13 cellular contexts compared by ENCODE assay signal in the genomic region with DNA sequence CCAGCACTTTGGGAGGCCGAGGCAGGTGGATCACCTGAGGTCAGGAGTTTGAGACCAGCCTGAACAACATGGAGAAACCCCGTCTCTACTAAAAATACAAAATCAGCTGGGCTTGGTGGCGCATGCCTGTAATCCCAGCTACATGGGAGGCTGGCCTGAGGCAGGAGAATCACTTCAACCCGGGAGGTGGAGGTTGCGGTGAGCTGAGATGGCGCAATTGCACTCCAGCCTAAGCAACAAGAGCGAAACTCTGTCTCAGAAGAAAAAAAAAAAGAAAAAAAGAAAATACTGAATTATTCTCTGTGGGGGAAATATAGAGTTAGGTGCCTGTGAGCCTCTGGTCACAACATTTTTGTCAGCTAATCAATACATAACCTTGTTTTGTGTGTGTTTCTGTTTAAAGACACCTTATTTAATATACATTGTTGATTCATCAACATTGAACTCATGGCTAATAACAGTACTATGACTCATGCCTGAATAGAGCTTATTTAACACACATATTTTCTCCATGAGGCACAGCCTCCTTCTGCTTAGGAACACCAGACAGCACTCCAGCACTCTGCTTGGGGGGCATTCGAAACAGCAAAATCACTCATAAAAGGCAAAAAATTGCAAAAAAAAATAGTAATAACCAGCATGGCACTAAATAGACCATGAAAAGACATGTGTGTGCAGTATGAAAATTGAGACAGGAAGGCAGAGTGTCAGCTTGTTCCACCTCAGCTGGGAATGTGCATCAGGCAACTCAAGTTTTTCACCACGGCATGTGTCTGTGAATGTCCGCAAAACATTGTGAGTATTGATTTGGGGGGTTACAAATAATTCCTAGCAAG. TPM values are rescaled to one million over a fixed set of nuclear protein-coding genes. Genes with fewer than 3 reads are reported as not detected.
DNase-seq lines count a peak whose midpoint lies in the region; ATAC-seq and TF ChIP-seq lines count a peak whose summit lies in the region.
"Had no signal": no experiment of that assay in that cellular context is flagged by ENCODE, and none has a peak within 500 bp of the region (broad histone marks: within the 10 kb centered on the region; RNA-seq: fewer than 3 reads in every experiment).

A gene (plus strand): TSS at position 519 of the 836 bp plus-strand sequence. CDS start 214 bp downstream, at position 733.

- H3K4me2 ChIP-seq in OCI-LY7 (ENCODE audit: low read length), result no peak within 1 kb of the TSS

- no peaks in the 10 kb centered on the region for H3K27me3 ChIP-seq in suprapubic skin

- H3K4me1 ChIP-seq in suprapubic skin (peaks cover 12% of the 10 kb centered on the region), OCI-LY7 (ENCODE audit: insufficient read depth, low read length, poor library complexity, severe bottlenecking) (no peaks in the 10 kb centered on the region)
- H3K4me1 ChIP-seq: adrenal gland, parathyroid adenoma had no signal

- H3K27me3 Mint-ChIP-seq in activated T-cell treated with anti-CD3 and anti-CD28 coated beads, Interleukin-2, amount 50 U/mL, for 72 hours (ENCODE audit: low read depth), result peaks cover 7% of the 10 kb centered on the region
- H3K27me3 Mint-ChIP-seq in activated T-cell treated with anti-CD3 and anti-CD28 coated beads, Interleukin-2, amount 50 U/mL, for 24 hours, result peaks cover 12% of the 10 kb centered on the region

- no peak for TF ChIP-seq POLR2A in suprapubic skin (IDR thresholded peaks at IDR 0.05)

- H3K9me2 ChIP-seq in OCI-LY7 (ENCODE audit: insufficient read depth, low read length), result no peaks in the 10 kb centered on the region

- peaks cover 57% of the 10 kb centered on the region for H3K4me1 Mint-ChIP-seq in activated T-cell treated with anti-CD3 and anti-CD28 coated beads, Interleukin-2, amount 50 U/mL, for 72 hours (ENCODE audit: low read depth)
- H3K4me1 Mint-ChIP-seq in activated T-cell treated with anti-CD3 and anti-CD28 coated beads, Interleukin-2, amount 50 U/mL, for 24 hours (ENCODE audit: low read depth), result peaks cover 36% of the 10 kb centered on the region
- H3K4me1 Mint-ChIP-seq: stimulated activated memory B cell treated with anti-CD40 and anti-IgM and Interleukin-4, amounts not matched to agents 10 μg/mL and 1 μg/mL and 100 μg/mL, for 72 hours had no signal

- no peak for TF ChIP-seq CTCF in RWPE1 (conservative IDR thresholded peaks at IDR 0.05; ENCODE audit: low read depth)
- TF ChIP-seq CTCF in suprapubic skin (IDR thresholded peaks at IDR 0.05), result no peak
- TF ChIP-seq CTCF in OCI-LY7 (conservative IDR thresholded peaks at IDR 0.05; ENCODE audit: low read length), result no peak

- no peaks in the 10 kb centered on the region for H4K20me1 ChIP-seq in OCI-LY7 (ENCODE audit: insufficient read depth, low read length)

- 66% methylated on average over 10 of the region's 10 CpGs for WGBS in suprapubic skin

- BruUV-seq in OCI-LY7 (replicated peaks; lab: Mats Ljungman, UMichigan), result no TSS peak

- TF ChIP-seq EP300 in suprapubic skin (IDR thresholded peaks at IDR 0.05), result no peak

- no peak within 1 kb of the TSS for H2AFZ ChIP-seq in OCI-LY7 (ENCODE audit: low read length)
- H2AFZ ChIP-seq: parathyroid adenoma had no signal

- H3K27ac Mint-ChIP-seq in activated T-cell treated with anti-CD3 and anti-CD28 coated beads, Interleukin-2, amount 50 U/mL, for 72 hours, result no peak within 1 kb of the TSS
- H3K27ac Mint-ChIP-seq in activated T-cell treated with anti-CD3 and anti-CD28 coated beads, Interleukin-2, amount 50 U/mL, for 24 hours, result no peak within 1 kb of the TSS
- H3K27ac Mint-ChIP-seq: CD4-positive, CD25-positive, alpha-beta regulatory T cell; stimulated activated memory B cell treated with anti-CD40 and anti-IgM and Interleukin-4, amounts not matched to agents 10 μg/mL and 1 μg/mL and 100 μg/mL, for 72 hours had no signal

- H3K9me3 Mint-ChIP-seq in activated T-cell treated with anti-CD3 and anti-CD28 coated beads, Interleukin-2, amount 50 U/mL, for 72 hours, result peaks cover 2% of the 10 kb centered on the region in 2 donors
- H3K9me3 Mint-ChIP-seq in activated T-cell treated with anti-CD3 and anti-CD28 coated beads, Interleukin-2, amount 50 U/mL, for 24 hours, result no peaks in the 10 kb centered on the region
- H3K9me3 Mint-ChIP-seq: stimulated activated memory B cell treated with anti-CD40 and anti-IgM and Interleukin-4, amounts not matched to agents 10 μg/mL and 1 μg/mL and 100 μg/mL, for 72 hours had no signal

- H3K4me3 ChIP-seq in suprapubic skin (peak within 1 kb of the TSS; percentile 8), OCI-LY7 (ENCODE audit: low read depth, low read length, poor library complexity, severe bottlenecking) (no peak within 1 kb of the TSS)
- H3K4me3 ChIP-seq: adrenal gland had no signal

- CTCF ChIA-PET in RWPE1 (lab: Yijun Ruan, JAX), result interaction anchor here (0.6 kb wide), 1 partner anchor 60 kb away, joined by 3 read pairs; no protein-coding TSS in a partner anchor
- CTCF ChIA-PET in OCI-LY7 (lab: Charles Lee; ENCODE audit: unreplicated experiment), result no interaction called here

- H3K36me3 Mint-ChIP-seq in activated T-cell treated with anti-CD3 and anti-CD28 coated beads, Interleukin-2, amount 50 U/mL, for 72 hours (ENCODE audit: insufficient read depth in 2 of 2), result peaks cover 0 to 1% of the 10 kb centered on the region in 2 donors
- H3K36me3 Mint-ChIP-seq in activated T-cell treated with anti-CD3 and anti-CD28 coated beads, Interleukin-2, amount 50 U/mL, for 24 hours (ENCODE audit: low read depth), result no peaks in the 10 kb centered on the region
- H3K36me3 Mint-ChIP-seq: CD4-positive, CD25-positive, alpha-beta regulatory T cell; stimulated activated memory B cell treated with anti-CD40 and anti-IgM and Interleukin-4, amounts not matched to agents 10 μg/mL and 1 μg/mL and 100 μg/mL, for 72 hours had no signal

- POLR2A ChIA-PET in RWPE1 (lab: Yijun Ruan, JAX; ENCODE audit: low non-redundant PET), result interaction anchor here (0.7 kb wide), 1 partner anchor 17 kb away, joined by 4 read pairs; no protein-coding TSS in a partner anchor
- POLR2A ChIA-PET in OCI-LY7 (lab: Charles Lee), result no interaction called here

- intact Hi-C loops in OCI-LY7 (cut with micrococcal nuclease; ENCODE audit: unreplicated experiment), result no loop called here

- H3K27ac ChIP-seq in RWPE1 (peak within 1 kb of the TSS; percentile 64), suprapubic skin (no peak within 1 kb of the TSS), OCI-LY7 (ENCODE audit: low read depth, low read length, poor library complexity, severe bottlenecking) (no peak within 1 kb of the TSS)
- H3K27ac ChIP-seq: adrenal gland, parathyroid adenoma had no signal

- H3K9me3 ChIP-seq in suprapubic skin (no peaks in the 10 kb centered on the region), OCI-LY7 (ENCODE audit: low read length) (no peaks in the 10 kb centered on the region)
- H3K9me3 ChIP-seq: adrenal gland had no signal

- H3K79me2 ChIP-seq in OCI-LY7 (ENCODE audit: insufficient read depth, low read depth, low read length), result no peaks in the 10 kb centered on the region
- H3K79me2 ChIP-seq: parathyroid adenoma had no signal

- peak; percentile 85 to 90 for ATAC-seq in activated T-cell treated with anti-CD3 and anti-CD28 coated beads, Interleukin-2, amount 50 U/mL, for 72 hours (replicated peaks in 1 of 2)
- ATAC-seq: stimulated activated memory B cell treated with anti-CD40 and anti-IgM and Interleukin-4, amounts not matched to agents 10 μg/mL and 1 μg/mL and 100 μg/mL, for 72 hours had no signal

- peak within 1 kb of the TSS; percentile 33 to 40 for H3K4me3 Mint-ChIP-seq in activated T-cell treated with anti-CD3 and anti-CD28 coated beads, Interleukin-2, amount 50 U/mL, for 72 hours
- H3K4me3 Mint-ChIP-seq in activated T-cell treated with anti-CD3 and anti-CD28 coated beads, Interleukin-2, amount 50 U/mL, for 24 hours, result no peak within 1 kb of the TSS
- H3K4me3 Mint-ChIP-seq: CD4-positive, CD25-positive, alpha-beta regulatory T cell; stimulated activated memory B cell treated with anti-CD40 and anti-IgM and Interleukin-4, amounts not matched to agents 10 μg/mL and 1 μg/mL and 100 μg/mL, for 72 hours had no signal

- DNase-seq in activated T-cell treated with anti-CD3 and anti-CD28 coated beads, Interleukin-2, amount 50 U/mL, for 72 hours, result no peak
- DNase-seq in activated T-cell treated with anti-CD3 and anti-CD28 coated beads, Interleukin-2, amount 50 U/mL, for 24 hours, result no peak
- peak; percentile 83 for DNase-seq in RWPE1 (ENCODE audit: low spot score)
- peak; percentile 83 for DNase-seq in fibroblast of peridontal ligament (ENCODE audit: extremely low read depth)
- DNase-seq in suprapubic skin (ENCODE audit: low spot score in 2 of 2), result no peak
- no peak for DNase-seq in NCI-H2081 treated with DMSO at 0.1 percent for 48 hours (lab: John Stamatoyannopoulos, UW)
- no peak for DNase-seq in OCI-LY7 (ENCODE audit: low spot score)
- no peak for DNase-seq in activated effector memory CD4-positive, alpha-beta T cell treated with Interleukin-2 at 50 U/mL for 16 hours
- DNase-seq: adrenal gland; CD4-positive, CD25-positive, alpha-beta regulatory T cell; NCI-H2029 had no signal

- no peaks in the 10 kb centered on the region for H3K36me3 ChIP-seq in suprapubic skin
- no peaks in the 10 kb centered on the region for H3K36me3 ChIP-seq in OCI-LY7 (ENCODE audit: insufficient read depth, low read length)
- H3K36me3 ChIP-seq: adrenal gland had no signal

RNA-seq across cellular contexts. Expression of the gene that starts here (rescaled TPM):
- total RNA-seq in activated T-cell treated with anti-CD3 and anti-CD28 coated beads, Interleukin-2, amount 50 U/mL, for 72 hours, result 1 to 10 TPM in 1 of 2 donors, under 1 TPM in 1; 0.99 to 3.6 TPM
- total RNA-seq in suprapubic skin (1 to 10 TPM in 2 of 4 donors, under 1 TPM in 2; 0.89 to 3.0 (median 1.0) TPM), OCI-LY7 (2022) (not detected in 2 replicates)
- not detected in 2 replicates for total RNA-seq in OCI-LY7 (2014; rRNA removed; shearing (Covaris generic))
- total RNA-seq: adrenal gland; CD4-positive, CD25-positive, alpha-beta regulatory T cell had no signal

Comparison
In these comparisons a context has a peak if more than half of its experiments do, and no peak if none do; other contexts are left out.
1. DNase-seq: peak in RWPE1 (single experiment) and fibroblast of peridontal ligament (single experiment); none in activated T-cell treated with anti-CD3 and anti-CD28 coated beads, Interleukin-2, amount 50 U/mL, for 72 hours (0 of 2), activated T-cell treated with anti-CD3 and anti-CD28 coated beads, Interleukin-2, amount 50 U/mL, for 24 hours (single experiment), suprapubic skin (0 of 2), NCI-H2081 treated with DMSO at 0.1 percent for 48 hours (single experiment), OCI-LY7 (single experiment) and activated effector memory CD4-positive, alpha-beta T cell treated with Interleukin-2 at 50 U/mL for 16 hours (single experiment).